Comparison of ENCODE assay signal across 8 cellular contexts in the genomic region with DNA sequence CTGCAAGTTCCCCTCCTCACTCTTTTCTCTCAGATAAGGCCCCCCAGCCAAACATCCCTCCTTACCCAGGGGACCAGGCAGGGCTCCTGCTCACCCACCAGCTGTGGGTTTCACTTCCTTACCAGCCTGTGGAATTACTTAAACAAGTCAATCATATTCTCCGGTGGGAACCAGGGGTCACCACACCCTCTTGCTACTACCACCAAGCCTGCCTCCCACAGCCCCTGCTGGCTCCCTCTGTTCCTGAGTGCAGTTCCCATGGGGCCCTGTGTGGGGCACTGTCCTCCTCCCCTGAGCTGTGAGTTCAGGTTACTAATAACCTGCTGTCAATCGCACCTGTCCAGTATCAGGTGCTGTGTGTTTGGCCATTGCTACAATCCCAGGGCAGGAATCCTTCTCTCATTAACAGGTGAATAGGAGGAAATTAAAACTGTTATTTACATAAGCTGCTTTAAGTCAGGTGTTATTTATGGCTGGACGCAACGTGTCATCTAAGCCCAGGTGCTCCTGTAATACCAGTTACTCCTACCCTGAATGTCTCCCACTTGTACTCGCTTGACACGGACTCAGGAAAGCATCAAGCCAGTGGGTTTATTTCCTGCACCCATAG. TPM values are rescaled to one million over a fixed set of nuclear protein-coding genes. Genes with fewer than 3 reads are reported as not detected.
A peak's percentile ranks its signal among the peaks of the same experiment; 100 is the strongest.
DNase-seq lines count a peak whose midpoint lies in the region; ATAC-seq and TF ChIP-seq lines count a peak whose summit lies in the region.

No MANE protein-coding gene starts in this region.

- no peak overlapping the region for H3K4me3 Mint-ChIP-seq in natural killer cell

- H3K36me3 Mint-ChIP-seq in natural killer cell, result no peaks in the 10 kb centered on the region

- ATAC-seq in HG02588 (IDR thresholded peaks at IDR 0.05; ENCODE audit: unreplicated experiment) (peak; percentile 82), natural killer cell (peak; percentile 59 to 77 (median 75))

- no peaks in the 10 kb centered on the region for H3K9me3 Mint-ChIP-seq in natural killer cell

- no peaks in the 10 kb centered on the region for H3K27me3 Mint-ChIP-seq in natural killer cell (ENCODE audit: low read depth in 2 of 2)

- DNase-seq in activated gamma-delta T cell treated with Interleukin-2 at 50 U/mL for 16 hours (peak; percentile 36), activated gamma-delta T cell (lab: John Stamatoyannopoulos, UW) (no peak), MV-4-11 (lab: John Stamatoyannopoulos, UW) (peak; percentile 88), T follicular helper cell (ENCODE audit: low read depth) (peak; percentile 28), dorsolateral prefrontal cortex (peak in 1 of 10 donors; percentile 48), natural killer cell (no peak), NCI-H446 treated with DMSO at 0.1 percent for 48 hours (lab: John Stamatoyannopoulos, UW) (no peak)

- peaks cover 22 to 23% of the 10 kb centered on the region in 2 donors for H3K4me1 Mint-ChIP-seq in natural killer cell

- H3K4me3 ChIP-seq in dorsolateral prefrontal cortex, result no peak overlapping the region

- intact Hi-C loops in dorsolateral prefrontal cortex (cut with DNase I), result no loop called here
- intact Hi-C loops in natural killer cell (cut with micrococcal nuclease), result no loop called here

- TF ChIP-seq CTCF in dorsolateral prefrontal cortex (IDR thresholded peaks at IDR 0.05 in 54 of 56, conservative IDR thresholded peaks at IDR 0.05 in 2 of 56; ENCODE audit: low read depth in 1 of 56, partially characterized antibody in 56 of 56), result peak in 54 of 56 donors; percentile 27 to 73 (median 59)
- TF ChIP-seq CTCF in natural killer cell (IDR thresholded peaks at IDR 0.05), result peak; percentile 72

- no peak overlapping the region for H3K27ac ChIP-seq in dorsolateral prefrontal cortex

- no peak overlapping the region for H3K27ac Mint-ChIP-seq in natural killer cell

- H3K27me3 ChIP-seq in dorsolateral prefrontal cortex, result peaks cover 0 to 11% (median 0%) of the 10 kb centered on the region in 45 donors

RNA-seq across cellular contexts. Expression of a gene that starts 53.1 kb away (rescaled TPM):
- total RNA-seq in dorsolateral prefrontal cortex (10 to 100 TPM; 14.6 to 57.5 (median 26.2) TPM), natural killer cell (100 to 1,000 TPM; 161 to 179 (median 178) TPM)

Comparison
In these comparisons a context has a peak if more than half of its experiments do, and no peak if none do; other contexts are left out.
1. DNase-seq: peak in activated gamma-delta T cell treated with Interleukin-2 at 50 U/mL for 16 hours (single experiment), MV-4-11 (single experiment) and T follicular helper cell (single experiment); none in activated gamma-delta T cell (single experiment), natural killer cell (single experiment) and NCI-H446 treated with DMSO at 0.1 percent for 48 hours (single experiment).